Comparison of ENCODE assay signal across 20 cellular contexts in the genomic region with DNA sequence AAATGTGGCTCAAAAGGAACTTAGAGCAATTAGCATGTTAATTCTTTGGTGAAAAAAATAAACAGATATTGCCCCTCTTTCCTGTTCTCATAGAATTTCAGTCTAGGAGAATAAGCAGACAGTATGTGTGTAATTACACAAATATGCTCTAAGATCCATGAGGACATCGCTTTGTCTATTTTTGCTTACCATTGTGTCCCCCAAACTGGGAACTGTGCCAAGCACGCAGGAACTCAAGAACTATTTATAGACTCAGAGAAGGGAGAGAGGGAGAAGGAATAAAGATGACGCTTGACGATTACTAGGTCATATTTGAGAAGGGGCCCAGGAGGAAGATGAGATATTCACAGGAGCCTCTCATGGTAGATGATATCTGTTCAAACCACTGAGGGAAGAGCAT.
DNase-seq lines count a peak whose midpoint lies in the region; TF ChIP-seq lines count a peak whose summit lies in the region.
"Had no signal": no experiment of that assay in that cellular context is flagged by ENCODE, and none has a peak within 500 bp of the region (broad histone marks: within the 10 kb centered on the region; RNA-seq: fewer than 3 reads in every experiment).

No MANE protein-coding gene starts in this region.

- no peak overlapping the region for H2BK15ac ChIP-seq in mesenchymal stem cell (ENCODE audit: low read depth, poor library complexity, severe bottlenecking)

- H3K79me1 ChIP-seq in mesenchymal stem cell (replicated peaks; ENCODE audit: low read length, poor library complexity, severe bottlenecking) = no peaks in the 10 kb centered on the region

- H3K23ac ChIP-seq in mesenchymal stem cell (ENCODE audit: low read length in 2 of 2) = no peak overlapping the region

- no peak overlapping the region for H3K14ac ChIP-seq in mesenchymal stem cell (ENCODE audit: low read length in 2 of 2)

- H4K91ac ChIP-seq in mesenchymal stem cell (ENCODE audit: low read length) = no peak overlapping the region

- DNase-seq in NCI-H1092 treated with DMSO at 0.1 percent for 48 hours (lab: John Stamatoyannopoulos, UW) = peak; percentile 4
- no peak for DNase-seq in NCI-H1092 (lab: John Stamatoyannopoulos, UW)
- DNase-seq in NCI-H146 (lab: John Stamatoyannopoulos, UW) = peak; percentile 47
- DNase-seq in SHP77 (lab: John Stamatoyannopoulos, UW) = peak; percentile 30 to 48
- peak; percentile 96 for DNase-seq in mesenchymal stem cell
- DNase-seq in NCI-H2227 (lab: John Stamatoyannopoulos, UW; ENCODE audit: unreplicated experiment) = no peak
- no peak for DNase-seq in transverse colon
- no peak for DNase-seq in GM20000 (ENCODE audit: low spot score)
- DNase-seq: activated CD4-positive, alpha-beta T cell treated with anti-CD3 and anti-CD28 coated beads, Interleukin-2, amount 10 ng/mL, durations not matched to agents 24 days and 14 days; activated naive CD4-positive, alpha-beta T cell treated with anti-CD3 and anti-CD28 coated beads, Interleukin-2, amount 10 ng/mL, durations not matched to agents 7 days and 5 days; activated T-cell treated with anti-CD3 and anti-CD28 coated beads, Interleukin-2, amount 50 U/mL, for 72 hours; AML-193; amygdala; CD8-positive, alpha-beta memory T cell; DND-41; glutamatergic neuron; MG63; NCI-H446; psoas muscle; WERI-Rb-1 had no signal

- TF ChIP-seq EP300 in transverse colon (IDR thresholded peaks at IDR 0.05; ENCODE audit: low read depth) = no peak

- H3K4me3 ChIP-seq in mesenchymal stem cell (ENCODE audit: insufficient read depth in 1 of 2, low read depth in 1 of 2, low read length in 2 of 2) (no peak overlapping the region), transverse colon (no peak overlapping the region)
- H3K4me3 ChIP-seq: MG63, psoas muscle had no signal

- no peak overlapping the region for H3K9ac ChIP-seq in mesenchymal stem cell (ENCODE audit: low read length)

- intact Hi-C loops in transverse colon (cut with DNase I; ENCODE audit: low total_unique reads) = no loop called here

- no peak overlapping the region for H2BK12ac ChIP-seq in mesenchymal stem cell (ENCODE audit: low read length in 2 of 2)

- TF ChIP-seq CTCF in transverse colon (IDR thresholded peaks at IDR 0.05) (no peak), GM20000 (IDR thresholded peaks at IDR 0.05; ENCODE audit: extremely low read depth, missing control alignments) (no peak)

- H3K9me3 ChIP-seq in mesenchymal stem cell (ENCODE audit: control insufficient read depth, low read length) (peaks cover 2% of the 10 kb centered on the region), transverse colon (peaks cover 0 to 3% of the 10 kb centered on the region in 2 donors)
- H3K9me3 ChIP-seq: MG63, psoas muscle had no signal

- H2AFZ ChIP-seq in mesenchymal stem cell (ENCODE audit: low read depth, low read length) = no peak overlapping the region

- H4K8ac ChIP-seq in mesenchymal stem cell (ENCODE audit: low read length) = no peak overlapping the region

- H3K27ac ChIP-seq in mesenchymal stem cell (ENCODE audit: low read length, poor library complexity, severe bottlenecking) (no peak overlapping the region), transverse colon (no peak overlapping the region)
- H3K27ac ChIP-seq: psoas muscle, WERI-Rb-1 had no signal

- no peak overlapping the region for H3K18ac ChIP-seq in mesenchymal stem cell (ENCODE audit: low read depth in 1 of 2, low read length in 2 of 2)

- no peak for TF ChIP-seq POLR2A in transverse colon (IDR thresholded peaks at IDR 0.05)

- H2BK5ac ChIP-seq in mesenchymal stem cell (ENCODE audit: low read depth, low read length, poor library complexity, severe bottlenecking) = no peak overlapping the region

- in situ Hi-C loops in transverse colon (cut with MboI; ENCODE audit: low pct_ligation_motif_present in 1 of 4, low pct_unique_long_range_greater_than_20kb in 1 of 4, low sequenced_read_pairs in 3 of 4) = no loop called here

- 28% methylated on average over 4 of the region's 4 CpGs for WGBS in mesenchymal stem cell
- 50 to 57% methylated on average over 2 to 4 of the region's 4 CpGs for WGBS in transverse colon (ENCODE audit: low coverage in 1 of 2), 2 donors

- no peak overlapping the region for H2AK5ac ChIP-seq in mesenchymal stem cell (ENCODE audit: low read length, severe bottlenecking)

- no peaks in the 10 kb centered on the region for H3K36me3 ChIP-seq in mesenchymal stem cell (ENCODE audit: control insufficient read depth in 1 of 2, insufficient read depth in 2 of 2, low read depth in 1 of 2, low read length in 2 of 2)
- no peaks in the 10 kb centered on the region for H3K36me3 ChIP-seq in transverse colon
- H3K36me3 ChIP-seq: MG63, WERI-Rb-1 had no signal

- H3K27me3 ChIP-seq in mesenchymal stem cell (ENCODE audit: control insufficient read depth in 1 of 2, insufficient read depth in 1 of 2, low read length in 2 of 2) (no peaks in the 10 kb centered on the region), transverse colon (no peaks in the 10 kb centered on the region)
- H3K27me3 ChIP-seq: MG63 had no signal

- no peak overlapping the region for H2BK120ac ChIP-seq in mesenchymal stem cell (ENCODE audit: low read depth, low read length)

- H3K4me2 ChIP-seq in mesenchymal stem cell (ENCODE audit: low read length, poor library complexity, severe bottlenecking) = no peak overlapping the region

- H3K4ac ChIP-seq in mesenchymal stem cell (ENCODE audit: low read depth in 1 of 2, low read length in 2 of 2) = no peak overlapping the region

- H3K4me1 ChIP-seq in mesenchymal stem cell (ENCODE audit: control insufficient read depth, insufficient read depth, low read depth, low read length) (no peaks in the 10 kb centered on the region), transverse colon (no peaks in the 10 kb centered on the region)
- H3K4me1 ChIP-seq: psoas muscle had no signal

Comparison
In these comparisons a context has a peak if more than half of its experiments do, and no peak if none do; other contexts are left out.
1. DNase-seq: peak in NCI-H1092 treated with DMSO at 0.1 percent for 48 hours (single experiment), NCI-H146 (single experiment), SHP77 (2 of 2) and mesenchymal stem cell (single experiment); none in NCI-H1092 (single experiment), NCI-H2227 (single experiment), transverse colon (single experiment) and GM20000 (single experiment).